Comparison of ENCODE assay signal across 1 cellular context in the genomic region with DNA sequence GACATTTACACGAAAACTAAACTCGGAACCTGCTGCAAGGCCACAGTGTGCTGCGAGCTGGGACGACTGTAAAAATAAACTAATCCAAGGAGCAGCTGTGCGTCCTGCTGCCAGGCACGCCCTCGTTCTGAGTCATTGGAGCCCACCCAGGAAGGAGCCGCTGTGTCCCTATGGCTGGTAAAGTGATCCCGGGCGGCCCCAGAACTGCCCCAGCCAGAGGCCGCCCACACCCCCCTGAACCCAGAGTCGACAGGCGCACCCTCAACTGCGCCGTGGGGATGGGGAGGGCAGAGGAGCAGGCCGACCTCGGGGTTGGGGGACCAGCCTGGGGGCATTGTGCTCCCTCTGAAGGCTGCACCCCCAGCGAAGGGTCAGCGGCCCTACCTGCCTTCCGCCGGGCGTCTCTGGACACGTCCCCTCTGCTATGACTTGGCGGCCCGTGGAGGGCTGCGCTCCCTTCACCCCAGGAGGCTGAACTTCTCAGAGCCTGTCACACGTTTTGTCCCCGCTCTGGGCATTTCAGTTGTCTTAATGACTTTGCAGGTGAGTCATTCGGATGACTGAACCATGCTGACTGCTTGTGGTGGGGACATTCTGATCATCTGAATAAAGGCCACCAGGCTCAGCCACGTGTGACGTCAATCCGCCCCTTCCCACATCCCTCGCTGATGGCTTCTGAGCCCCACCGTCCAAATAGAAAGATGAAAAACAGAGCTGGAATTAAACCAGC.
TF ChIP-seq lines count a peak whose summit lies in the region.

No MANE protein-coding gene starts in this region.

TF ChIP-seq in K562, 482 proteins besides CTCF, POLR2A, EP300 and RAD21 (continued from another document and continues in another):
- TF ChIP-seq, protein P1, sequence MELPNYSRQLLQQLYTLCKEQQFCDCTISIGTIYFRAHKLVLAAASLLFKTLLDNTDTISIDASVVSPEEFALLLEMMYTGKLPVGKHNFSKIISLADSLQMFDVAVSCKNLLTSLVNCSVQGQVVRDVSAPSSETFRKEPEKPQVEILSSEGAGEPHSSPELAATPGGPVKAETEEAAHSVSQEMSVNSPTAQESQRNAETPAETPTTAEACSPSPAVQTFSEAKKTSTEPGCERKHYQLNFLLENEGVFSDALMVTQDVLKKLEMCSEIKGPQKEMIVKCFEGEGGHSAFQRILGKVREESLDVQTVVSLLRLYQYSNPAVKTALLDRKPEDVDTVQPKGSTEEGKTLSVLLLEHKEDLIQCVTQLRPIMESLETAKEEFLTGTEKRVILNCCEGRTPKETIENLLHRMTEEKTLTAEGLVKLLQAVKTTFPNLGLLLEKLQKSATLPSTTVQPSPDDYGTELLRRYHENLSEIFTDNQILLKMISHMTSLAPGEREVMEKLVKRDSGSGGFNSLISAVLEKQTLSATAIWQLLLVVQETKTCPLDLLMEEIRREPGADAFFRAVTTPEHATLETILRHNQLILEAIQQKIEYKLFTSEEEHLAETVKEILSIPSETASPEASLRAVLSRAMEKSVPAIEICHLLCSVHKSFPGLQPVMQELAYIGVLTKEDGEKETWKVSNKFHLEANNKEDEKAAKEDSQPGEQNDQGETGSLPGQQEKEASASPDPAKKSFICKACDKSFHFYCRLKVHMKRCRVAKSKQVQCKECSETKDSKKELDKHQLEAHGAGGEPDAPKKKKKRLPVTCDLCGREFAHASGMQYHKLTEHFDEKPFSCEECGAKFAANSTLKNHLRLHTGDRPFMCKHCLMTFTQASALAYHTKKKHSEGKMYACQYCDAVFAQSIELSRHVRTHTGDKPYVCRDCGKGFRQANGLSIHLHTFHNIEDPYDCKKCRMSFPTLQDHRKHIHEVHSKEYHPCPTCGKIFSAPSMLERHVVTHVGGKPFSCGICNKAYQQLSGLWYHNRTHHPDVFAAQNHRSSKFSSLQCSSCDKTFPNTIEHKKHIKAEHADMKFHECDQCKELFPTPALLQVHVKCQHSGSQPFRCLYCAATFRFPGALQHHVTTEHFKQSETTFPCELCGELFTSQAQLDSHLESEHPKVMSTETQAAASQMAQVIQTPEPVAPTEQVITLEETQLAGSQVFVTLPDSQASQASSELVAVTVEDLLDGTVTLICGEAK (IDR thresholded peaks at IDR 0.05) = no peak
- TF ChIP-seq, protein P1 (CRISPR knock-in tag; IDR thresholded peaks at IDR 0.05) = no peak
- TF ChIP-seq TEAD2 (tag; IDR thresholded peaks at IDR 0.05) (no peak), JUND (IDR thresholded peaks at IDR 0.05; ENCODE audit: borderline replicate concordance, low read depth, low read length) (peak; percentile 29; the same call in 1 of the 2 replicates), JUND (tag; IDR thresholded peaks at IDR 0.05; ENCODE audit: borderline replicate concordance, low read depth, low read length) (no peak), TCFL5 (CRISPR knock-in tag; conservative IDR thresholded peaks at IDR 0.05) (no peak), ZNF354B (CRISPR knock-in tag; IDR thresholded peaks at IDR 0.05) (no peak), TAF15 (IDR thresholded peaks at IDR 0.05; ENCODE audit: low read depth, low read length) (no peak), TAF9B (IDR thresholded peaks at IDR 0.05; ENCODE audit: partially characterized antibody) (no peak), CBX8 (IDR thresholded peaks at IDR 0.05; ENCODE audit: borderline replicate concordance, extremely low read depth, low read depth, low read length, poor library complexity, severe bottlenecking) (no peak), EHMT2 (IDR thresholded peaks at IDR 0.05) (no peak), NEUROD1 (IDR thresholded peaks at IDR 0.05; ENCODE audit: borderline replicate concordance, low read depth, low read length, partially characterized antibody) (no peak), JUN (IDR thresholded peaks at IDR 0.05; ENCODE audit: borderline replicate concordance, low read depth, low read length) (peak; percentile 37; the same call in 1 of the 2 replicates), JUN (CRISPR knock-in tag; IDR thresholded peaks at IDR 0.05; ENCODE audit: borderline replicate concordance) (no peak), SETDB1 (IDR thresholded peaks at IDR 0.05; ENCODE audit: low read length) (no peak), ELF4 (CRISPR knock-in tag; IDR thresholded peaks at IDR 0.05) (no peak), POLR2G (IDR thresholded peaks at IDR 0.05; ENCODE audit: low read depth, low read length) (no peak), KDM1A (IDR thresholded peaks at IDR 0.05) (no peak)
- TF ChIP-seq, protein P2, sequence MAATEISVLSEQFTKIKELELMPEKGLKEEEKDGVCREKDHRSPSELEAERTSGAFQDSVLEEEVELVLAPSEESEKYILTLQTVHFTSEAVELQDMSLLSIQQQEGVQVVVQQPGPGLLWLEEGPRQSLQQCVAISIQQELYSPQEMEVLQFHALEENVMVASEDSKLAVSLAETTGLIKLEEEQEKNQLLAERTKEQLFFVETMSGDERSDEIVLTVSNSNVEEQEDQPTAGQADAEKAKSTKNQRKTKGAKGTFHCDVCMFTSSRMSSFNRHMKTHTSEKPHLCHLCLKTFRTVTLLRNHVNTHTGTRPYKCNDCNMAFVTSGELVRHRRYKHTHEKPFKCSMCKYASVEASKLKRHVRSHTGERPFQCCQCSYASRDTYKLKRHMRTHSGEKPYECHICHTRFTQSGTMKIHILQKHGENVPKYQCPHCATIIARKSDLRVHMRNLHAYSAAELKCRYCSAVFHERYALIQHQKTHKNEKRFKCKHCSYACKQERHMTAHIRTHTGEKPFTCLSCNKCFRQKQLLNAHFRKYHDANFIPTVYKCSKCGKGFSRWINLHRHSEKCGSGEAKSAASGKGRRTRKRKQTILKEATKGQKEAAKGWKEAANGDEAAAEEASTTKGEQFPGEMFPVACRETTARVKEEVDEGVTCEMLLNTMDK (IDR thresholded peaks at IDR 0.05; ENCODE audit: borderline replicate concordance, insufficient read depth, low read depth, low read length, poor library complexity, severe bottlenecking) = no peak
- TF ChIP-seq, protein P3, sequence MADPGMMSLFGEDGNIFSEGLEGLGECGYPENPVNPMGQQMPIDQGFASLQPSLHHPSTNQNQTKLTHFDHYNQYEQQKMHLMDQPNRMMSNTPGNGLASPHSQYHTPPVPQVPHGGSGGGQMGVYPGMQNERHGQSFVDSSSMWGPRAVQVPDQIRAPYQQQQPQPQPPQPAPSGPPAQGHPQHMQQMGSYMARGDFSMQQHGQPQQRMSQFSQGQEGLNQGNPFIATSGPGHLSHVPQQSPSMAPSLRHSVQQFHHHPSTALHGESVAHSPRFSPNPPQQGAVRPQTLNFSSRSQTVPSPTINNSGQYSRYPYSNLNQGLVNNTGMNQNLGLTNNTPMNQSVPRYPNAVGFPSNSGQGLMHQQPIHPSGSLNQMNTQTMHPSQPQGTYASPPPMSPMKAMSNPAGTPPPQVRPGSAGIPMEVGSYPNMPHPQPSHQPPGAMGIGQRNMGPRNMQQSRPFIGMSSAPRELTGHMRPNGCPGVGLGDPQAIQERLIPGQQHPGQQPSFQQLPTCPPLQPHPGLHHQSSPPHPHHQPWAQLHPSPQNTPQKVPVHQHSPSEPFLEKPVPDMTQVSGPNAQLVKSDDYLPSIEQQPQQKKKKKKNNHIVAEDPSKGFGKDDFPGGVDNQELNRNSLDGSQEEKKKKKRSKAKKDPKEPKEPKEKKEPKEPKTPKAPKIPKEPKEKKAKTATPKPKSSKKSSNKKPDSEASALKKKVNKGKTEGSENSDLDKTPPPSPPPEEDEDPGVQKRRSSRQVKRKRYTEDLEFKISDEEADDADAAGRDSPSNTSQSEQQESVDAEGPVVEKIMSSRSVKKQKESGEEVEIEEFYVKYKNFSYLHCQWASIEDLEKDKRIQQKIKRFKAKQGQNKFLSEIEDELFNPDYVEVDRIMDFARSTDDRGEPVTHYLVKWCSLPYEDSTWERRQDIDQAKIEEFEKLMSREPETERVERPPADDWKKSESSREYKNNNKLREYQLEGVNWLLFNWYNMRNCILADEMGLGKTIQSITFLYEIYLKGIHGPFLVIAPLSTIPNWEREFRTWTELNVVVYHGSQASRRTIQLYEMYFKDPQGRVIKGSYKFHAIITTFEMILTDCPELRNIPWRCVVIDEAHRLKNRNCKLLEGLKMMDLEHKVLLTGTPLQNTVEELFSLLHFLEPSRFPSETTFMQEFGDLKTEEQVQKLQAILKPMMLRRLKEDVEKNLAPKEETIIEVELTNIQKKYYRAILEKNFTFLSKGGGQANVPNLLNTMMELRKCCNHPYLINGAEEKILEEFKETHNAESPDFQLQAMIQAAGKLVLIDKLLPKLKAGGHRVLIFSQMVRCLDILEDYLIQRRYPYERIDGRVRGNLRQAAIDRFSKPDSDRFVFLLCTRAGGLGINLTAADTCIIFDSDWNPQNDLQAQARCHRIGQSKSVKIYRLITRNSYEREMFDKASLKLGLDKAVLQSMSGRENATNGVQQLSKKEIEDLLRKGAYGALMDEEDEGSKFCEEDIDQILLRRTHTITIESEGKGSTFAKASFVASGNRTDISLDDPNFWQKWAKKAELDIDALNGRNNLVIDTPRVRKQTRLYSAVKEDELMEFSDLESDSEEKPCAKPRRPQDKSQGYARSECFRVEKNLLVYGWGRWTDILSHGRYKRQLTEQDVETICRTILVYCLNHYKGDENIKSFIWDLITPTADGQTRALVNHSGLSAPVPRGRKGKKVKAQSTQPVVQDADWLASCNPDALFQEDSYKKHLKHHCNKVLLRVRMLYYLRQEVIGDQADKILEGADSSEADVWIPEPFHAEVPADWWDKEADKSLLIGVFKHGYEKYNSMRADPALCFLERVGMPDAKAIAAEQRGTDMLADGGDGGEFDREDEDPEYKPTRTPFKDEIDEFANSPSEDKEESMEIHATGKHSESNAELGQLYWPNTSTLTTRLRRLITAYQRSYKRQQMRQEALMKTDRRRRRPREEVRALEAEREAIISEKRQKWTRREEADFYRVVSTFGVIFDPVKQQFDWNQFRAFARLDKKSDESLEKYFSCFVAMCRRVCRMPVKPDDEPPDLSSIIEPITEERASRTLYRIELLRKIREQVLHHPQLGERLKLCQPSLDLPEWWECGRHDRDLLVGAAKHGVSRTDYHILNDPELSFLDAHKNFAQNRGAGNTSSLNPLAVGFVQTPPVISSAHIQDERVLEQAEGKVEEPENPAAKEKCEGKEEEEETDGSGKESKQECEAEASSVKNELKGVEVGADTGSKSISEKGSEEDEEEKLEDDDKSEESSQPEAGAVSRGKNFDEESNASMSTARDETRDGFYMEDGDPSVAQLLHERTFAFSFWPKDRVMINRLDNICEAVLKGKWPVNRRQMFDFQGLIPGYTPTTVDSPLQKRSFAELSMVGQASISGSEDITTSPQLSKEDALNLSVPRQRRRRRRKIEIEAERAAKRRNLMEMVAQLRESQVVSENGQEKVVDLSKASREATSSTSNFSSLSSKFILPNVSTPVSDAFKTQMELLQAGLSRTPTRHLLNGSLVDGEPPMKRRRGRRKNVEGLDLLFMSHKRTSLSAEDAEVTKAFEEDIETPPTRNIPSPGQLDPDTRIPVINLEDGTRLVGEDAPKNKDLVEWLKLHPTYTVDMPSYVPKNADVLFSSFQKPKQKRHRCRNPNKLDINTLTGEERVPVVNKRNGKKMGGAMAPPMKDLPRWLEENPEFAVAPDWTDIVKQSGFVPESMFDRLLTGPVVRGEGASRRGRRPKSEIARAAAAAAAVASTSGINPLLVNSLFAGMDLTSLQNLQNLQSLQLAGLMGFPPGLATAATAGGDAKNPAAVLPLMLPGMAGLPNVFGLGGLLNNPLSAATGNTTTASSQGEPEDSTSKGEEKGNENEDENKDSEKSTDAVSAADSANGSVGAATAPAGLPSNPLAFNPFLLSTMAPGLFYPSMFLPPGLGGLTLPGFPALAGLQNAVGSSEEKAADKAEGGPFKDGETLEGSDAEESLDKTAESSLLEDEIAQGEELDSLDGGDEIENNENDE (IDR thresholded peaks at IDR 0.05; ENCODE audit: low read depth, low read length) = no peak
- TF ChIP-seq, protein P4, sequence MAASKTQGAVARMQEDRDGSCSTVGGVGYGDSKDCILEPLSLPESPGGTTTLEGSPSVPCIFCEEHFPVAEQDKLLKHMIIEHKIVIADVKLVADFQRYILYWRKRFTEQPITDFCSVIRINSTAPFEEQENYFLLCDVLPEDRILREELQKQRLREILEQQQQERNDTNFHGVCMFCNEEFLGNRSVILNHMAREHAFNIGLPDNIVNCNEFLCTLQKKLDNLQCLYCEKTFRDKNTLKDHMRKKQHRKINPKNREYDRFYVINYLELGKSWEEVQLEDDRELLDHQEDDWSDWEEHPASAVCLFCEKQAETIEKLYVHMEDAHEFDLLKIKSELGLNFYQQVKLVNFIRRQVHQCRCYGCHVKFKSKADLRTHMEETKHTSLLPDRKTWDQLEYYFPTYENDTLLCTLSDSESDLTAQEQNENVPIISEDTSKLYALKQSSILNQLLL (CRISPR knock-in tag; IDR thresholded peaks at IDR 0.05; ENCODE audit: borderline replicate concordance) = no peak
- TF ChIP-seq, protein P5, sequence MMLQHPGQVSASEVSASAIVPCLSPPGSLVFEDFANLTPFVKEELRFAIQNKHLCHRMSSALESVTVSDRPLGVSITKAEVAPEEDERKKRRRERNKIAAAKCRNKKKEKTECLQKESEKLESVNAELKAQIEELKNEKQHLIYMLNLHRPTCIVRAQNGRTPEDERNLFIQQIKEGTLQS (IDR thresholded peaks at IDR 0.05) = peak; percentile 63
- TF ChIP-seq, protein P5 (CRISPR knock-in tag; conservative IDR thresholded peaks at IDR 0.05) = no peak
